Comparison of ENCODE assay signal across 8 cellular contexts in genomic region chr5:150138551-150139265, GRCh38. TPM values are rescaled to one million over a fixed set of nuclear protein-coding genes. Genes with fewer than 3 reads are reported as not detected.
A peak's percentile ranks its signal among the peaks of the same experiment; 100 is the strongest.
DNase-seq lines count a peak whose midpoint lies in the region; ATAC-seq, FAIRE-seq and TF ChIP-seq lines count a peak whose summit lies in the region.

No MANE protein-coding gene starts in this region.

- no peak overlapping the region for H3K14ac ChIP-seq in H1 (ENCODE audit: insufficient read length)

- no peak for TF ChIP-seq RAD21 in H1 (IDR thresholded peaks at IDR 0.05 in 1 of 2, conservative IDR thresholded peaks at IDR 0.05 in 1 of 2; ENCODE audit: low read depth in 2 of 2, low read length in 2 of 2)

- in situ Hi-C loops in transverse colon (cut with MboI; ENCODE audit: low pct_ligation_motif_present in 1 of 4, low pct_unique_long_range_greater_than_20kb in 1 of 4, low sequenced_read_pairs in 3 of 4) = loop anchor here in 2 of 4 donors (25.0 kb wide), 1 partner anchor 299 kb away; the partner anchor contains the start of gene RPS14 (in 2 of the 2)

- H3K4me3 Mint-ChIP-seq in activated T-cell treated with anti-CD3 and anti-CD28 coated beads, Interleukin-2, amount 50 U/mL, for 4 hours = no peak overlapping the region
- H3K4me3 Mint-ChIP-seq in immature natural killer cell = no peak overlapping the region

- H3K9me3 Mint-ChIP-seq in activated T-cell treated with anti-CD3 and anti-CD28 coated beads, Interleukin-2, amount 50 U/mL, for 4 hours = no peaks in the 10 kb centered on the region
- H3K9me3 Mint-ChIP-seq in immature natural killer cell = no peaks in the 10 kb centered on the region

- H3K9me3 ChIP-seq in H1 (ENCODE audit: insufficient read depth in 2 of 2, low read depth in 1 of 2, low read length in 1 of 2) = no peaks in the 10 kb centered on the region
- H3K9me3 ChIP-seq in mesodermal cell (ENCODE audit: control insufficient read depth, low read length) = no peaks in the 10 kb centered on the region
- no peaks in the 10 kb centered on the region for H3K9me3 ChIP-seq in transverse colon

- TF ChIP-seq EP300 in H1 (IDR thresholded peaks at IDR 0.05; ENCODE audit: borderline replicate concordance in 1 of 2, low read depth in 2 of 2, low read length in 2 of 2) (no peak), transverse colon (IDR thresholded peaks at IDR 0.05; ENCODE audit: low read depth) (no peak)

- H3K27me3 ChIP-seq in H1 (replicated peaks in 1 of 4; ENCODE audit: control insufficient read depth in 3 of 4, extremely low read depth in 1 of 4, insufficient read depth in 3 of 4, low read length in 3 of 4) = no peaks in the 10 kb centered on the region; a peak in 3 of 7 replicates
- H3K27me3 ChIP-seq in transverse colon = no peaks in the 10 kb centered on the region

- POLR2A ChIA-PET in H1 (lab: Charles Lee; ENCODE audit: partially characterized antibody) = interaction anchor here (1.2 to 2.2 kb wide), 4 partner anchors 11 to 263 kb away, joined by 4 to 14 read pairs (median 7); partner anchors contain the start of gene PDGFRB

- CTCF ChIA-PET in H1 (lab: Charles Lee; ENCODE audit: partially characterized antibody) = interaction anchor here (0.8 to 13.1 kb wide), 16 partner anchors 8 to 211 kb away, joined by 3 to 188 read pairs (median 4); partner anchors contain the start of gene PDGFRB

- H3K4me1 ChIP-seq in H1 (replicated peaks in 1 of 4; ENCODE audit: control insufficient read depth in 3 of 4, insufficient read depth in 4 of 4, low read length in 3 of 4) = peaks cover 4 to 36% (median 28%) of the 10 kb centered on the region in 4 experiments
- H3K4me1 ChIP-seq in mesodermal cell (ENCODE audit: control insufficient read depth, insufficient read depth, low read length, poor library complexity, severe bottlenecking) = peaks cover 87% of the 10 kb centered on the region
- H3K4me1 ChIP-seq in transverse colon = peaks cover 34 to 66% (median 47%) of the 10 kb centered on the region in 4 donors

- no peaks in the 10 kb centered on the region for H3K23me2 ChIP-seq in H1 (ENCODE audit: low read depth, low read length)

- no peak overlapping the region for H4K5ac ChIP-seq in H1 (ENCODE audit: insufficient read length, low read depth, low read length)

- H4K91ac ChIP-seq in H1 (replicated peaks; ENCODE audit: insufficient read length, low read length) = peak overlapping the region; percentile 58

- peak overlapping the region; percentile 96 for H2AK5ac ChIP-seq in H1 (ENCODE audit: low read depth, low read length)

- no peaks in the 10 kb centered on the region for H3K79me1 ChIP-seq in H1 (ENCODE audit: low read depth, low read length)

- H3K18ac ChIP-seq in H1 (ENCODE audit: extremely low read depth, low read length) = peak overlapping the region; percentile 84

- no peak overlapping the region for H3K56ac ChIP-seq in H1 (replicated peaks; ENCODE audit: insufficient read length, low read depth, low read length)

- no peak overlapping the region for H2AFZ ChIP-seq in H1 (ENCODE audit: low read length)

- H3K4me2 ChIP-seq in H1 (ENCODE audit: insufficient read depth in 1 of 2, low read depth in 2 of 2, low read length in 2 of 2) = peak overlapping the region; percentile 28 to 42

- no peak for TF ChIP-seq POLR2A in H1 (IDR thresholded peaks at IDR 0.05; ENCODE audit: control extremely low read depth in 1 of 2, low read depth in 2 of 2, low read length in 2 of 2)
- no peak for TF ChIP-seq POLR2A in transverse colon (IDR thresholded peaks at IDR 0.05)

- no peaks in the 10 kb centered on the region for H3K36me3 Mint-ChIP-seq in activated T-cell treated with anti-CD3 and anti-CD28 coated beads, Interleukin-2, amount 50 U/mL, for 4 hours (ENCODE audit: insufficient read depth)
- H3K36me3 Mint-ChIP-seq in immature natural killer cell = peaks cover 0 to 9% (median 3%) of the 10 kb centered on the region in 3 donors

- no peak overlapping the region for H3K9ac ChIP-seq in H1 (replicated peaks in 1 of 4; ENCODE audit: extremely low read depth in 1 of 4, low read depth in 3 of 4, low read length in 3 of 4)

- peak; percentile 30 for DNase-seq in NCI-H2227 (lab: John Stamatoyannopoulos, UW; ENCODE audit: unreplicated experiment)
- no peak for DNase-seq in H1 (ENCODE audit: low read depth in 1 of 2, low spot score in 2 of 2)
- DNase-seq in transverse colon = no peak
- no peak for DNase-seq in activated T-cell treated with anti-CD3 and anti-CD28 coated beads, Interleukin-2, amount 50 U/mL, for 4 hours
- no peak for DNase-seq in stimulated activated CD4-positive, alpha-beta T cell treated with anti-CD3 and anti-CD28 coated beads, Interleukin-12 subunit alpha, Interleukin-12 subunit beta, amount 100 ng/mL, for 4 hours
- no peak for DNase-seq in 8988T
- no peak for DNase-seq in immature natural killer cell

- TF ChIP-seq CTCF in H1 (IDR thresholded peaks at IDR 0.05; ENCODE audit: control extremely low read depth in 1 of 3, insufficient read depth in 1 of 3, low read depth in 1 of 3, low read length in 3 of 3) = no peak
- no peak for TF ChIP-seq CTCF in transverse colon (IDR thresholded peaks at IDR 0.05)

- H2BK15ac ChIP-seq in H1 (ENCODE audit: low read length) = peak overlapping the region; percentile 81; the same call in 1 of the 2 replicates

- no peak overlapping the region for H3K23ac ChIP-seq in H1 (ENCODE audit: insufficient read length)

- no peak for ATAC-seq in activated T-cell treated with anti-CD3 and anti-CD28 coated beads, Interleukin-2, amount 50 U/mL, for 4 hours

- peak overlapping the region in 1 of 6 donors; percentile 60 for H3K27ac Mint-ChIP-seq in immature natural killer cell

- H2BK5ac ChIP-seq in H1 (ENCODE audit: low read depth, low read length) = peak overlapping the region; percentile 85

- FAIRE-seq in H1 (lab: Jason Lieb, UNC) = no peak

- H4K20me1 ChIP-seq in H1 (replicated peaks in 1 of 2; ENCODE audit: control insufficient read depth in 1 of 2, insufficient read depth in 2 of 2, low read length in 2 of 2) = no peaks in the 10 kb centered on the region

- H3K4me1 Mint-ChIP-seq in activated T-cell treated with anti-CD3 and anti-CD28 coated beads, Interleukin-2, amount 50 U/mL, for 4 hours (ENCODE audit: low read depth) = no peaks in the 10 kb centered on the region
- peaks cover 4 to 11% of the 10 kb centered on the region in 2 donors for H3K4me1 Mint-ChIP-seq in immature natural killer cell

- no peak overlapping the region; the same call in 1 of the 2 replicates for H4K8ac ChIP-seq in H1 (ENCODE audit: extremely low read depth, insufficient read depth, low read length)

- H3K4me3 ChIP-seq in H1 (ENCODE audit: extremely low read depth in 1 of 4, insufficient read depth in 2 of 4, low read depth in 3 of 4, low read length in 4 of 4) (no peak overlapping the region), mesodermal cell (ENCODE audit: extremely low read depth, insufficient read depth, low read length, poor library complexity, severe bottlenecking) (peak overlapping the region; percentile 19), transverse colon (no peak overlapping the region)

- intact Hi-C loops in transverse colon (cut with DNase I; ENCODE audit: low total_unique reads) = no loop called here

- WGBS in H1 (ENCODE audit: extremely low coverage in 1 of 2, insufficient coverage in 1 of 2, insufficient read length in 1 of 2, insufficient replicate concordance in 2 of 2, low coverage in 1 of 2, low lambda C conversion rate in 2 of 2, missing lambda C conversion rate in 1 of 2), 2 experiments = 37% methylated on average over 7 of the region's 10 CpGs; no CpG with 5 or more reads in 1 of the 2 experiments
- WGBS in mesodermal cell (ENCODE audit: insufficient coverage in 2 of 2), 2 experiments = 0 to 12% methylated on average over 4 to 5 of the region's 10 CpGs
- 59% methylated on average over 10 of the region's 10 CpGs; no CpG with 5 or more reads in 1 of the 2 donors for WGBS in transverse colon (ENCODE audit: low coverage in 1 of 2), 2 donors

- no peak overlapping the region for H3K4ac ChIP-seq in H1 (replicated peaks; ENCODE audit: insufficient read length, low read depth, low read length)

- no peaks in the 10 kb centered on the region for H3K36me3 ChIP-seq in H1 (ENCODE audit: control insufficient read depth in 2 of 4, insufficient read depth in 4 of 4, low read length in 3 of 4)
- peaks cover 28% of the 10 kb centered on the region for H3K36me3 ChIP-seq in mesodermal cell (ENCODE audit: control insufficient read depth, insufficient read depth, low read length)
- H3K36me3 ChIP-seq in transverse colon = no peaks in the 10 kb centered on the region

- H3K79me2 ChIP-seq in H1 (ENCODE audit: control insufficient read depth in 1 of 2, insufficient read depth in 2 of 2, low read length in 2 of 2) = no peaks in the 10 kb centered on the region

- H2BK20ac ChIP-seq in H1 (ENCODE audit: low read length) = peak overlapping the region; percentile 86

- H2BK120ac ChIP-seq in H1 (replicated peaks; ENCODE audit: low read depth, low read length) = peak overlapping the region; percentile 50

- H2BK12ac ChIP-seq in H1 (ENCODE audit: low read depth, low read length) = peak overlapping the region; percentile 99

- peaks cover 2% of the 10 kb centered on the region for H3K27me3 Mint-ChIP-seq in activated T-cell treated with anti-CD3 and anti-CD28 coated beads, Interleukin-2, amount 50 U/mL, for 4 hours (ENCODE audit: low read depth)
- peaks cover 0 to 3% (median 0%) of the 10 kb centered on the region in 3 donors for H3K27me3 Mint-ChIP-seq in immature natural killer cell (ENCODE audit: low read depth in 3 of 3)

- H3K27ac ChIP-seq in H1 (ENCODE audit: low read depth, low read length) (no peak overlapping the region), mesodermal cell (ENCODE audit: low read depth, low read length, severe bottlenecking) (peak overlapping the region; percentile 99), transverse colon (peak overlapping the region; percentile 74 to 89 (median 81))

RNA-seq across cellular contexts. Expression of gene PDGFRB, which starts 16.9 kb away (rescaled TPM):
- 13.7 and 15.9 TPM in 2 replicates for total RNA-seq in H1 (2021; fragmentation: NEBNext Ultra II Directional; extraction: Animal tissue kit (Norgen Biotek cat#: 25700))
- polyA plus RNA-seq in H1 (2011; rRNA removed) = 4.2 and 5.9 TPM in 2 replicates
- 3.6 TPM for polyA plus RNA-seq in H1 (2011; cell fraction: cytosol; rRNA removed)
- polyA plus RNA-seq in H1 (2011; cell fraction: nucleus; rRNA removed) = 12.1 TPM
- 4.0 to 5.6 TPM (median 5.0 TPM) in 4 replicates for polyA plus RNA-seq in H1 (2012, experiment 1 of 2)
- 3.9 TPM for polyA plus RNA-seq in H1 (2012, experiment 2 of 2)
- polyA plus RNA-seq in H1 (2013, experiment 1 of 2) = 14.2 TPM
- 15.0 TPM for polyA plus RNA-seq in H1 (2013, experiment 2 of 2)
- 15.1 and 15.7 TPM in 2 replicates for polyA minus RNA-seq in H1 (2011; rRNA and poly(A)+ RNA removed)
- 6.9 TPM for polyA minus RNA-seq in H1 (2011; cell fraction: cytosol; rRNA and poly(A)+ RNA removed)
- polyA minus RNA-seq in H1 (2011; cell fraction: nucleus; rRNA and poly(A)+ RNA removed) = 21.7 TPM
- polyA plus RNA-seq in mesodermal cell (2013, experiment 1 of 2) = 95.2 TPM
- polyA plus RNA-seq in mesodermal cell (2013, experiment 2 of 2) = 84.5 TPM
- total RNA-seq in transverse colon = 10 to 100 TPM; 20.2 to 56.3 (median 28.3) TPM
- under 1 TPM; 0.19 to 0.40 (median 0.37) TPM for total RNA-seq in activated T-cell treated with anti-CD3 and anti-CD28 coated beads, Interleukin-2, amount 50 U/mL, for 4 hours
- 10 to 100 TPM in 1 of 3 donors, 1 to 10 TPM in 2; 6.4 to 18.9 (median 7.1) TPM for polyA plus RNA-seq in immature natural killer cell

RNA-seq across cellular contexts. Expression of gene CDX1, which starts 27.9 kb away (rescaled TPM):
- total RNA-seq in H1 (2021; fragmentation: NEBNext Ultra II Directional; extraction: Animal tissue kit (Norgen Biotek cat#: 25700)) = not detected in 2 replicates
- polyA plus RNA-seq in H1 (2011; rRNA removed) (0.06 TPM in 1 of 2 replicates, not detected in the other), immature natural killer cell (not detected)
- polyA plus RNA-seq in H1 (2011; cell fraction: cytosol; rRNA removed) = not detected
- not detected for polyA plus RNA-seq in H1 (2011; cell fraction: nucleus; rRNA removed)
- not detected in 4 replicates for polyA plus RNA-seq in H1 (2012, experiment 1 of 2)
- 0.13 TPM for polyA plus RNA-seq in H1 (2012, experiment 2 of 2)
- 0.06 TPM for polyA plus RNA-seq in H1 (2013, experiment 1 of 2)
- 0.04 TPM for polyA plus RNA-seq in H1 (2013, experiment 2 of 2)
- not detected in 2 replicates for polyA minus RNA-seq in H1 (2011; rRNA and poly(A)+ RNA removed)
- not detected for polyA minus RNA-seq in H1 (2011; cell fraction: cytosol; rRNA and poly(A)+ RNA removed)
- not detected for polyA minus RNA-seq in H1 (2011; cell fraction: nucleus; rRNA and poly(A)+ RNA removed)
- polyA plus RNA-seq in mesodermal cell (2013, experiment 1 of 2) = 0.26 TPM
- 0.46 TPM for polyA plus RNA-seq in mesodermal cell (2013, experiment 2 of 2)
- total RNA-seq in transverse colon = 100 to 1,000 TPM; 249 to 540 (median 360) TPM
- total RNA-seq in activated T-cell treated with anti-CD3 and anti-CD28 coated beads, Interleukin-2, amount 50 U/mL, for 4 hours = under 1 TPM in 1 of 3 donors, not detected in 2; 0.13 TPM

RNA-seq across cellular contexts. Expression of gene SLC6A7, which starts 51.2 kb away (rescaled TPM):
- 0.07 TPM in 1 of 2 replicates, not detected in the other for total RNA-seq in H1 (2021; fragmentation: NEBNext Ultra II Directional; extraction: Animal tissue kit (Norgen Biotek cat#: 25700))
- polyA plus RNA-seq in H1 (2011; rRNA removed) = 0.02 and 0.12 TPM in 2 replicates
- polyA plus RNA-seq in H1 (2011; cell fraction: cytosol; rRNA removed) = 0.04 TPM
- polyA plus RNA-seq in H1 (2011; cell fraction: nucleus; rRNA removed) = 0.58 TPM
- polyA plus RNA-seq in H1 (2012, experiment 1 of 2) = 0.09 to 0.13 TPM (median 0.11 TPM) in 3 of 4 replicates, not detected in the other
- polyA plus RNA-seq in H1 (2012, experiment 2 of 2) = not detected
- polyA plus RNA-seq in H1 (2013, experiment 1 of 2) = 0.06 TPM
- 0.06 TPM for polyA plus RNA-seq in H1 (2013, experiment 2 of 2)
- 0.41 TPM in 1 of 2 replicates, not detected in the other for polyA minus RNA-seq in H1 (2011; rRNA and poly(A)+ RNA removed)
- polyA minus RNA-seq in H1 (2011; cell fraction: cytosol; rRNA and poly(A)+ RNA removed) = not detected
- not detected for polyA minus RNA-seq in H1 (2011; cell fraction: nucleus; rRNA and poly(A)+ RNA removed)
- not detected for polyA plus RNA-seq in mesodermal cell (2013, experiment 1 of 2)
- not detected for polyA plus RNA-seq in mesodermal cell (2013, experiment 2 of 2)
- total RNA-seq in transverse colon = 10 to 100 TPM; 19.5 to 67.7 (median 21.3) TPM
- not detected for total RNA-seq in activated T-cell treated with anti-CD3 and anti-CD28 coated beads, Interleukin-2, amount 50 U/mL, for 4 hours
- polyA plus RNA-seq in immature natural killer cell = not detected

RNA-seq across cellular contexts. Expression of gene CSF1R, which starts 52.4 kb away (rescaled TPM):
- not detected in 2 replicates for total RNA-seq in H1 (2021; fragmentation: NEBNext Ultra II Directional; extraction: Animal tissue kit (Norgen Biotek cat#: 25700))
- 0.12 TPM in 1 of 2 replicates, not detected in the other for polyA plus RNA-seq in H1 (2011; rRNA removed)
- polyA plus RNA-seq in H1 (2011; cell fraction: cytosol; rRNA removed) = not detected
- polyA plus RNA-seq in H1 (2011; cell fraction: nucleus; rRNA removed) = not detected
- 0.14 TPM in 1 of 4 replicates, not detected in the others for polyA plus RNA-seq in H1 (2012, experiment 1 of 2)
- 0.08 TPM for polyA plus RNA-seq in H1 (2012, experiment 2 of 2)
- polyA plus RNA-seq in H1 (2013, experiment 1 of 2) = 0.08 TPM
- polyA plus RNA-seq in H1 (2013, experiment 2 of 2) = 0.04 TPM
- polyA minus RNA-seq in H1 (2011; rRNA and poly(A)+ RNA removed) = not detected in 2 replicates
- polyA minus RNA-seq in H1 (2011; cell fraction: cytosol; rRNA and poly(A)+ RNA removed) = not detected
- polyA minus RNA-seq in H1 (2011; cell fraction: nucleus; rRNA and poly(A)+ RNA removed) = not detected
- 0.15 TPM for polyA plus RNA-seq in mesodermal cell (2013, experiment 1 of 2)
- 0.25 TPM for polyA plus RNA-seq in mesodermal cell (2013, experiment 2 of 2)
- total RNA-seq in transverse colon = 10 to 100 TPM in 3 of 4 donors, under 1 TPM in 1; 0.60 to 38.9 (median 14.7) TPM
- total RNA-seq in activated T-cell treated with anti-CD3 and anti-CD28 coated beads, Interleukin-2, amount 50 U/mL, for 4 hours = under 1 TPM; 0.10 to 0.46 (median 0.26) TPM
- 10 to 100 TPM in 1 of 3 donors, 1 to 10 TPM in 1, under 1 TPM in 1; 0.82 to 10.4 (median 2.5) TPM for polyA plus RNA-seq in immature natural killer cell

Comparison
In these comparisons a context has a peak if more than half of its experiments do, and no peak if none do; other contexts are left out.
1. RNA of gene PDGFRB, which starts 16.9 kb away (total RNA-seq): 20.2 to 56.3 TPM in transverse colon and 13.7 to 15.9 TPM in H1; 0.19 to 0.40 TPM in activated T-cell treated with anti-CD3 and anti-CD28 coated beads, Interleukin-2, amount 50 U/mL, for 4 hours; every median in the first group is over 10 times any median in the second.
2. RNA of gene CDX1, which starts 27.9 kb away (total RNA-seq): 249 to 540 TPM in transverse colon; not detected in H1 and 0.13 TPM in activated T-cell treated with anti-CD3 and anti-CD28 coated beads, Interleukin-2, amount 50 U/mL, for 4 hours; every median in the first group is over 100 times any median in the second.
3. RNA of gene SLC6A7, which starts 51.2 kb away (total RNA-seq): 19.5 to 67.7 TPM in transverse colon; 0.07 TPM in H1 and not detected in activated T-cell treated with anti-CD3 and anti-CD28 coated beads, Interleukin-2, amount 50 U/mL, for 4 hours; every median in the first group is over 10 times any median in the second.